2 cellular contexts compared by ENCODE assay signal in the genomic region with DNA sequence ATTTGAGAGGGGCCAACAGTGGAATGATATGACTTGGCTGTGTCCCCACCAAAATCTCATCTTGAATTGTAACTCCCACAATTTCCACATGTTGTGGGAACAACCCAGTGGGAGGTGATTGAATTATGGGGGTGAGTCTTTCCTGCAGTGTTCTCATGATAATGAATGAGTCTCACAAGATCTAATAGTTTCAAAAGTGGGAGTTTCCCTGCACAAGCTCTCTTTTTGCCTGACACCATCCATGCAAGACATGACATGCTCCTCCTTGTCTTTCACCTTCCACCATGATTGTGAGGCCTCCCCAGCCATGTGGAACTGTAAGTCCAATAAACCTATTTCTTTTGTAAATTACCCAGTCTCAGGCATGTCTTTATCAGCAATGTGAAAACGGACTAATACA. TPM values are rescaled to one million over a fixed set of nuclear protein-coding genes. Genes with fewer than 3 reads are reported as not detected.
"Had no signal": no experiment of that assay in that cellular context is flagged by ENCODE, and none has a peak within 500 bp of the region (broad histone marks: within the 10 kb centered on the region; RNA-seq: fewer than 3 reads in every experiment).

No MANE protein-coding gene starts in this region.

RNA-seq across cellular contexts. Expression of a gene that starts 42.3 kb away (rescaled TPM):
- total RNA-seq: HT-29 had no signal
- polyA plus RNA-seq: K562 had no signal
